ENCODE assay signal across 14 cellular contexts in the genomic region with DNA sequence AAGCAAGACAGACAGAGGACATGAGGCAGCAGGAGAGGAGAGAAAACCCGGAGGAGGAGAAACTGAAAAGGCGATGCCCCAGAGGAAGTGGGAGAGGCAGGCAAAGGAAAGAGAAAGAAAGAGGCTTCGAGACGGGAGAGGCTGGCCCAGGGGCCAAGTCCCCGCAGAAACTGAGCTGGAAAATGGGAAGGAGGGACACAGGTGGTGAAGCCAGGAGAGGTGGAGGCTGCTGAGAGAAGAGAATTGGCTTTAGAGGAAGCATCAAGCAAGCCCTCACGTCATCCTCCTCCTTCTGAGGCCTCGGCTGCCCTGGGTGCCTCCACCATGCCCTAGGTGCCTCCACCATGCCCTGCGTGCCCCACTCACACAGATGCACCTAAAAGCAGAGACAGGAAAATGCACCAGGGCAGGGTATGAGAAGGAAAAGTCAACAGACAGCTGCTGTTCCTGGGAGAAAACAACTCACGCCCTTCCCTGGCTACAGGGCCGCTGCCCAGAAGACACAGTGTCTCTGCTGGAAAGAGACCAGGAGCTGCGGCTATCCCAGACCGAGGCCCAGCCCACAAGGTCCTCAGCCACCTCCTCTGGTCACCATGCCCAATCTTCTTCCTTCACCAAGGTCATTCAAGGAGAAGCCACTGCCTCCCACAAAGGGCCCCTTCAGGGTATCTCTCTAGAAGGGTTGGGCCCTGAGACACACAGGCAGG. TPM values are rescaled to one million over a fixed set of nuclear protein-coding genes. Genes with fewer than 3 reads are reported as not detected.
A peak's percentile ranks its signal among the peaks of the same experiment; 100 is the strongest.
DNase-seq lines count a peak whose midpoint lies in the region; ATAC-seq and TF ChIP-seq lines count a peak whose summit lies in the region.
"Had no signal": no experiment of that assay in that cellular context is flagged by ENCODE, and none has a peak within 500 bp of the region (broad histone marks: within the 10 kb centered on the region; RNA-seq: fewer than 3 reads in every experiment).

No MANE protein-coding gene starts in this region.

- no peaks in the 10 kb centered on the region for H3K27me3 ChIP-seq in testis

- no peak for DNase-seq in glutamatergic neuron
- peak; percentile 45 for DNase-seq in myocyte (ENCODE audit: low read depth)
- DNase-seq in testis = peak; percentile 92
- no peak for DNase-seq in stimulated activated CD4-positive, alpha-beta T cell treated with anti-CD3 and anti-CD28 coated beads, Interleukin-2, amount 100 ng/mL, for 48 hours
- no peak for DNase-seq in NCI-H1092 (lab: John Stamatoyannopoulos, UW)
- no peak for DNase-seq in NCI-H2029 (lab: John Stamatoyannopoulos, UW)
- no peak for DNase-seq in kidney tubule cell (ENCODE audit: low spot score)
- DNase-seq: activated T-cell treated with anti-CD3 and anti-CD28 coated beads, Interleukin-2, amount 50 U/mL, for 4 hours; CD4-positive, alpha-beta T cell; stimulated activated CD4-positive, alpha-beta T cell treated with anti-CD3 and anti-CD28 coated beads, Interleukin-4, amount 100 ng/mL, for 24 hours had no signal

- TF ChIP-seq CTCF in glutamatergic neuron (IDR thresholded peaks at IDR 0.05; ENCODE audit: partially characterized antibody, unreplicated experiment) = no peak
- TF ChIP-seq CTCF in testis (IDR thresholded peaks at IDR 0.05) = no peak

- no peaks in the 10 kb centered on the region for H3K36me3 Mint-ChIP-seq in activated T-helper 17 cell treated with anti-CD3 and anti-CD28 coated beads, Interleukin-2, amount 50 U/mL, for 72 hours (ENCODE audit: low read depth)
- no peaks in the 10 kb centered on the region for H3K36me3 Mint-ChIP-seq in glutamatergic neuron (ENCODE audit: unreplicated experiment)

- peak overlapping the region in 1 of 2 donors; percentile 33 for H3K4me3 ChIP-seq in testis

- H3K9me3 Mint-ChIP-seq in activated T-helper 17 cell treated with anti-CD3 and anti-CD28 coated beads, Interleukin-2, amount 50 U/mL, for 72 hours = no peaks in the 10 kb centered on the region
- H3K9me3 Mint-ChIP-seq in glutamatergic neuron (ENCODE audit: unreplicated experiment) = peaks cover 5% of the 10 kb centered on the region
- H3K9me3 Mint-ChIP-seq: activated T-cell treated with anti-CD3 and anti-CD28 coated beads, Interleukin-2, amount 50 U/mL, for 4 hours; CD4-positive, alpha-beta T cell had no signal

- peak overlapping the region; percentile 58 for H3K27ac Mint-ChIP-seq in activated T-helper 17 cell treated with anti-CD3 and anti-CD28 coated beads, Interleukin-2, amount 50 U/mL, for 72 hours
- peak overlapping the region; percentile 31 for H3K27ac Mint-ChIP-seq in glutamatergic neuron (ENCODE audit: unreplicated experiment)
- H3K27ac Mint-ChIP-seq: CD4-positive, alpha-beta T cell had no signal

- H3K27me3 Mint-ChIP-seq in activated T-helper 17 cell treated with anti-CD3 and anti-CD28 coated beads, Interleukin-2, amount 50 U/mL, for 72 hours = peaks cover 4% of the 10 kb centered on the region
- H3K27me3 Mint-ChIP-seq in glutamatergic neuron (ENCODE audit: unreplicated experiment) = peaks cover 3% of the 10 kb centered on the region

- ATAC-seq in activated T-helper 17 cell treated with anti-CD3 and anti-CD28 coated beads, Interleukin-2, amount 50 U/mL, for 72 hours (replicated peaks) = no peak
- ATAC-seq: activated T-cell treated with anti-CD3 and anti-CD28 coated beads, Interleukin-2, amount 50 U/mL, for 4 hours had no signal

- H3K36me3 ChIP-seq in testis (ENCODE audit: low read depth, missing control alignments) = no peaks in the 10 kb centered on the region

- peak overlapping the region; percentile 79 to 83 for H3K27ac ChIP-seq in testis
- H3K27ac ChIP-seq: HL-60 had no signal

- 26 to 53% methylated on average over 12 of the region's 12 CpGs for WGBS in testis, 2 donors

- no peaks in the 10 kb centered on the region for H3K9me3 ChIP-seq in testis
- H3K9me3 ChIP-seq: SK-N-SH had no signal

- H3K4me1 Mint-ChIP-seq in activated T-helper 17 cell treated with anti-CD3 and anti-CD28 coated beads, Interleukin-2, amount 50 U/mL, for 72 hours = peaks cover 5% of the 10 kb centered on the region
- peaks cover 7% of the 10 kb centered on the region for H3K4me1 Mint-ChIP-seq in glutamatergic neuron (ENCODE audit: low read depth, unreplicated experiment)

- intact Hi-C loops in testis (cut with DNase I; ENCODE audit: low total_unique reads) = no loop called here

- H3K4me1 ChIP-seq in testis = peaks cover 72% of the 10 kb centered on the region

- no peak for TF ChIP-seq POLR2A in testis (IDR thresholded peaks at IDR 0.05)

- H3K4me3 Mint-ChIP-seq in activated T-helper 17 cell treated with anti-CD3 and anti-CD28 coated beads, Interleukin-2, amount 50 U/mL, for 72 hours = no peak overlapping the region
- H3K4me3 Mint-ChIP-seq in glutamatergic neuron (ENCODE audit: unreplicated experiment) = peak overlapping the region; percentile 23
- H3K4me3 Mint-ChIP-seq: activated T-cell treated with anti-CD3 and anti-CD28 coated beads, Interleukin-2, amount 50 U/mL, for 4 hours; CD4-positive, alpha-beta T cell had no signal

RNA-seq across cellular contexts. Expression of gene FXYD6, which starts 14.3 kb away (rescaled TPM):
- total RNA-seq in activated T-helper 17 cell treated with anti-CD3 and anti-CD28 coated beads, Interleukin-2, amount 50 U/mL, for 72 hours = under 1 TPM in 1 of 2 donors, not detected in 1; 0.19 TPM
- 57.1 TPM for total RNA-seq in glutamatergic neuron (ENCODE audit: unreplicated experiment)
- 1.7 and 3.1 TPM in 2 replicates for total RNA-seq in myocyte
- polyA plus RNA-seq in myocyte (2012) = 3.5 TPM
- 100 to 1,000 TPM; 191 to 439 TPM for total RNA-seq in testis
- polyA plus RNA-seq in testis (ENCODE audit: insufficient read depth, low read depth, low replicate concordance) = 186 TPM
- total RNA-seq: CD4-positive, alpha-beta T cell had no signal

RNA-seq across cellular contexts. Expression of gene FXYD2, which starts 37.6 kb away (rescaled TPM):
- 1 to 10 TPM in 1 of 2 donors, not detected in 1; 1.4 TPM for total RNA-seq in activated T-helper 17 cell treated with anti-CD3 and anti-CD28 coated beads, Interleukin-2, amount 50 U/mL, for 72 hours
- 0.44 TPM for total RNA-seq in glutamatergic neuron (ENCODE audit: unreplicated experiment)
- total RNA-seq in myocyte = not detected in 2 replicates
- polyA plus RNA-seq in myocyte (2012) = not detected
- 1 to 10 TPM; 5.3 to 7.6 TPM for total RNA-seq in testis
- polyA plus RNA-seq in testis (ENCODE audit: insufficient read depth, low read depth, low replicate concordance) = 8.3 TPM
- total RNA-seq: M059J had no signal
- polyA plus RNA-seq: SK-N-SH had no signal

Comparison
In these comparisons a context has a peak if more than half of its experiments do, and no peak if none do; other contexts are left out.
1. DNase-seq: peak in myocyte (single experiment) and testis (single experiment); none in glutamatergic neuron (single experiment), stimulated activated CD4-positive, alpha-beta T cell treated with anti-CD3 and anti-CD28 coated beads, Interleukin-2, amount 100 ng/mL, for 48 hours (0 of 2), NCI-H1092 (single experiment), NCI-H2029 (single experiment) and kidney tubule cell (single experiment).
2. RNA of gene FXYD6, which starts 14.3 kb away (total RNA-seq): 191 to 439 TPM in testis and 57.1 TPM in glutamatergic neuron (single experiment); 1.7 to 3.1 TPM in myocyte and 0.19 TPM in activated T-helper 17 cell treated with anti-CD3 and anti-CD28 coated beads, Interleukin-2, amount 50 U/mL, for 72 hours; every median in the first group is over 10 times any median in the second.